9 cellular contexts compared by ENCODE assay signal in genomic region chr6:167985205-167985604, GRCh38. TPM values are rescaled to one million over a fixed set of nuclear protein-coding genes. Genes with fewer than 3 reads are reported as not detected.
"Had no signal": no experiment of that assay in that cellular context is flagged by ENCODE, and none has a peak within 500 bp of the region (broad histone marks: within the 10 kb centered on the region; RNA-seq: fewer than 3 reads in every experiment).

No MANE protein-coding gene starts in this region.

- H3K27ac Mint-ChIP-seq: IgD-negative memory B cell had no signal

- H3K27ac ChIP-seq: GM23248 had no signal

- DNase-seq: H9, HCEC 1CT, KBM-7 had no signal

- H3K9ac ChIP-seq: GM23248 had no signal

- H3K4me1 Mint-ChIP-seq: IgD-negative memory B cell had no signal

- H3K27me3 Mint-ChIP-seq: IgD-negative memory B cell had no signal

- H2AFZ ChIP-seq: GM23248 had no signal

- H3K4me3 Mint-ChIP-seq: H9, IgD-negative memory B cell had no signal

- H3K4me3 ChIP-seq: GM23248 had no signal

- FAIRE-seq: H1, H54, HTR-8/SVneo had no signal

RNA-seq across cellular contexts. Expression of gene KIF25, which starts 12.3 kb away (rescaled TPM):
- total RNA-seq: GM23248, HT-29 had no signal
- polyA plus RNA-seq: GM23248, IgD-negative memory B cell had no signal
